In the genomic region with DNA sequence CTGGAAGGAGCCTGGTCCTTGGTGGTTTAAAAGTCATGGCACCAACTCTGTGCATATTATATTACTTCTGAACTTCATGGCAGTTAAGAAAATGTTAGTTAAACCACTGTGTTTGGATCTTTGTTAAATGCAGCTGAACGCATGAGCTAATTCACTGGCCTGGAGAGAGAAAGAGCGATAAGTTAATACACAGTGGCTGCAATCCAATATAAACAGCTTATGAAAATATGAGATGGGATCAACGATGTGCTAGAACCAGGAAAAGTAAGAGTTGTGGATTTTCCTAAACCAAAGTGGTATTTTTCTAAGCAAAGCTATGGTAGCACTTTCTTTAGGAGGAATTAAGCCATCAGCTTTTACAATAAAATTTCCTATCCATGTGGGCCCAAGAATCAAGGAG, we compare ENCODE assay signal across 18 cellular contexts.
DNase-seq lines count a peak whose midpoint lies in the region; ATAC-seq, FAIRE-seq and TF ChIP-seq lines count a peak whose summit lies in the region.
"Had no signal": no experiment of that assay in that cellular context is flagged by ENCODE, and none has a peak within 500 bp of the region (broad histone marks: within the 10 kb centered on the region; RNA-seq: fewer than 3 reads in every experiment).

No MANE protein-coding gene starts in this region.

- H3K27ac ChIP-seq in left lung, result no peak overlapping the region
- H3K27ac ChIP-seq: BLaER1 treated with 17β-estradiol and CSF1 and Interleukin-3, amounts not matched to agents 10 nM and 100 nM; HL-60 had no signal

- no peaks in the 10 kb centered on the region for H3K36me3 ChIP-seq in left lung
- H3K36me3 ChIP-seq: BLaER1 treated with 17β-estradiol and CSF1 and Interleukin-3, amounts not matched to agents 10 nM and 100 nM had no signal

- in situ Hi-C loops in Caki2 (cut with HindIII; ENCODE audit: low pct_unique_long_range_greater_than_20kb, low sequenced_read_pairs), result no loop called here

- TF ChIP-seq CTCF in left lung (IDR thresholded peaks at IDR 0.05), result no peak

- intact Hi-C loops in left lung (cut with DNase I), result no loop called here

- DNase-seq in Caki2 (ENCODE audit: low read depth), result peak; percentile 7
- DNase-seq in NCI-H2029 treated with DMSO at 0.1 percent for 48 hours (lab: John Stamatoyannopoulos, UW), result peak; percentile 41
- DNase-seq in dermis blood vessel endothelial cell, result peak; percentile 52
- DNase-seq in left lung, result no peak
- no peak for DNase-seq in NCI-H2107 treated with DMSO at 0.1 percent for 48 hours (lab: John Stamatoyannopoulos, UW; ENCODE audit: unreplicated experiment)
- no peak for DNase-seq in NCI-H2081 treated with DMSO at 0.1 percent for 48 hours (lab: John Stamatoyannopoulos, UW)
- no peak for DNase-seq in H54 (ENCODE audit: insufficient read length, low spot score)
- no peak for DNase-seq in stimulated activated CD4-positive, alpha-beta T cell treated with anti-CD3 and anti-CD28 coated beads, Interleukin-1b, Interleukin-23, amount 100 ng/mL, for 48 hours
- DNase-seq: HFFc6, KBM-7, NCI-H1092, NCI-H2171, NCI-H510A treated with DMSO at 0.1 percent for 48 hours, SIG-M5 had no signal

- H3K4me1 ChIP-seq in left lung, result no peaks in the 10 kb centered on the region
- H3K4me1 ChIP-seq: BLaER1 treated with 17β-estradiol and CSF1 and Interleukin-3, amounts not matched to agents 10 nM and 100 nM had no signal

- peak; percentile 34 for ATAC-seq in left lung
- ATAC-seq: GM12878, GM23338 had no signal

- H3K9me3 ChIP-seq in left lung, result no peaks in the 10 kb centered on the region
- H3K9me3 ChIP-seq: BLaER1 treated with 17β-estradiol and CSF1 and Interleukin-3, amounts not matched to agents 10 nM and 100 nM had no signal

- FAIRE-seq in H54 (lab: Jason Lieb, UNC), result no peak
- FAIRE-seq: GM12878 had no signal

- peaks cover 0 to 6% of the 10 kb centered on the region in 2 donors for H3K27me3 ChIP-seq in left lung
- H3K27me3 ChIP-seq: BLaER1 treated with 17β-estradiol and CSF1 and Interleukin-3, amounts not matched to agents 10 nM and 100 nM had no signal

- no peak overlapping the region for H3K4me3 ChIP-seq in left lung
- H3K4me3 ChIP-seq: BLaER1 treated with 17β-estradiol and CSF1 and Interleukin-3, amounts not matched to agents 10 nM and 100 nM; GM12878; GM23338 had no signal

- no peak for TF ChIP-seq POLR2A in H54 (IDR thresholded peaks at IDR 0.05; ENCODE audit: low read depth, low read length)

Comparison
In these comparisons a context has a peak if more than half of its experiments do, and no peak if none do; other contexts are left out.
1. DNase-seq: peak in Caki2 (single experiment), NCI-H2029 treated with DMSO at 0.1 percent for 48 hours (single experiment) and dermis blood vessel endothelial cell (single experiment); none in left lung (0 of 2), NCI-H2107 treated with DMSO at 0.1 percent for 48 hours (single experiment), NCI-H2081 treated with DMSO at 0.1 percent for 48 hours (single experiment), H54 (single experiment) and stimulated activated CD4-positive, alpha-beta T cell treated with anti-CD3 and anti-CD28 coated beads, Interleukin-1b, Interleukin-23, amount 100 ng/mL, for 48 hours (single experiment).